1 cellular context compared by ENCODE assay signal in genomic region chr5:149849990-149850910, GRCh38.
TF ChIP-seq lines count a peak whose summit lies in the region.

No MANE protein-coding gene starts in this region.

TF ChIP-seq in H1, 55 proteins besides CTCF, POLR2A, EP300 and RAD21 (continued from another document):
- TF ChIP-seq CHD7 (IDR thresholded peaks at IDR 0.05; ENCODE audit: insufficient replicate concordance, low read length) (no peak), ATF3 (IDR thresholded peaks at IDR 0.05; ENCODE audit: insufficient read depth, low read depth, low read length) (no peak), CEBPB (IDR thresholded peaks at IDR 0.05; ENCODE audit: low read depth, low read length) (no peak), CHD2 (IDR thresholded peaks at IDR 0.05; ENCODE audit: low read length) (no peak), SAP30 (IDR thresholded peaks at IDR 0.05; ENCODE audit: insufficient read depth, insufficient replicate concordance, low read length) (no peak)
TF ChIP-seq in H1: peak in this region for 0.
